Comparison of ENCODE assay signal across 1 cellular context in the genomic region with DNA sequence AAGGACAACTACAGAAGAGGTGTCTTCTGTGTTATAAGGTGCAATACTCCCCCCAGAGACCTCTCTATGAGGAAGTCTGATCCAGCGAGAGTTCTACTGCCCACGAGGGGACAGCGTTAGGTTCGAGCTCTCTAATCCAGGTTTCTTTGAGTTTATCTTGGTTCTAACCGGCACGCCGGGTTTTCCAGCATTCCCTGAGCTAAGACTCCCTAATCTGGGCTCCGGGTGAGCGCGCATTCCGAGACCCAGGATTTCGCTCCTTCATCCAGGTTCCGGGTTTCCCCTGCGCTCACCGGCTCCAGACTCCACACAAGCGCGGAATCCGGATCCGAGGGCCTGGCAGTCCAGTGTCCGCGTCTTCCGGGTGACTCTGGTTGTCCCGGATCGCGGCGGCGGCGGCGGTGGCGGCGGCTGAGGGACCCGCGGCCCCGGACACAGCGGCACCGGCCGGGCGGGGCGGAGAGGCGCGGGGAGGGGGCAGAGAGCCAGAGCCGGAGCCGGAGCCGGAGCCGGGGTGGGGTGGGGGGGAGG.
TF ChIP-seq lines count a peak whose summit lies in the region.

A gene with protein sequence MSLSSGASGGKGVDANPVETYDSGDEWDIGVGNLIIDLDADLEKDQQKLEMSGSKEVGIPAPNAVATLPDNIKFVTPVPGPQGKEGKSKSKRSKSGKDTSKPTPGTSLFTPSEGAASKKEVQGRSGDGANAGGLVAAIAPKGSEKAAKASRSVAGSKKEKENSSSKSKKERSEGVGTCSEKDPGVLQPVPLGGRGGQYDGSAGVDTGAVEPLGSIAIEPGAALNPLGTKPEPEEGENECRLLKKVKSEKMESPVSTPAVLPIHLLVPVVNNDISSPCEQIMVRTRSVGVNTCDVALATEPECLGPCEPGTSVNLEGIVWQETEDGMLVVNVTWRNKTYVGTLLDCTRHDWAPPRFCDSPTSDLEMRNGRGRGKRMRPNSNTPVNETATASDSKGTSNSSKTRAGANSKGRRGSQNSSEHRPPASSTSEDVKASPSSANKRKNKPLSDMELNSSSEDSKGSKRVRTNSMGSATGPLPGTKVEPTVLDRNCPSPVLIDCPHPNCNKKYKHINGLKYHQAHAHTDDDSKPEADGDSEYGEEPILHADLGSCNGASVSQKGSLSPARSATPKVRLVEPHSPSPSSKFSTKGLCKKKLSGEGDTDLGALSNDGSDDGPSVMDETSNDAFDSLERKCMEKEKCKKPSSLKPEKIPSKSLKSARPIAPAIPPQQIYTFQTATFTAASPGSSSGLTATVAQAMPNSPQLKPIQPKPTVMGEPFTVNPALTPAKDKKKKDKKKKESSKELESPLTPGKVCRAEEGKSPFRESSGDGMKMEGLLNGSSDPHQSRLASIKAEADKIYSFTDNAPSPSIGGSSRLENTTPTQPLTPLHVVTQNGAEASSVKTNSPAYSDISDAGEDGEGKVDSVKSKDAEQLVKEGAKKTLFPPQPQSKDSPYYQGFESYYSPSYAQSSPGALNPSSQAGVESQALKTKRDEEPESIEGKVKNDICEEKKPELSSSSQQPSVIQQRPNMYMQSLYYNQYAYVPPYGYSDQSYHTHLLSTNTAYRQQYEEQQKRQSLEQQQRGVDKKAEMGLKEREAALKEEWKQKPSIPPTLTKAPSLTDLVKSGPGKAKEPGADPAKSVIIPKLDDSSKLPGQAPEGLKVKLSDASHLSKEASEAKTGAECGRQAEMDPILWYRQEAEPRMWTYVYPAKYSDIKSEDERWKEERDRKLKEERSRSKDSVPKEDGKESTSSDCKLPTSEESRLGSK (N-terminal part only) (plus strand): TSS at position 373 of the 531 bp plus-strand sequence. CDS start 38,842 bp downstream, outside the sequence.

TF ChIP-seq in HEK293, 187 proteins besides CTCF, POLR2A, EP300 and RAD21 (continued from another document and continues in another):
- peak; percentile 86 for TF ChIP-seq ZFP69B (tag by site-specific recombination; IDR thresholded peaks at IDR 0.05)
- peak; percentile 84 for TF ChIP-seq ZBTB48 (tag by site-specific recombination; IDR thresholded peaks at IDR 0.05)
- TF ChIP-seq, protein P1, sequence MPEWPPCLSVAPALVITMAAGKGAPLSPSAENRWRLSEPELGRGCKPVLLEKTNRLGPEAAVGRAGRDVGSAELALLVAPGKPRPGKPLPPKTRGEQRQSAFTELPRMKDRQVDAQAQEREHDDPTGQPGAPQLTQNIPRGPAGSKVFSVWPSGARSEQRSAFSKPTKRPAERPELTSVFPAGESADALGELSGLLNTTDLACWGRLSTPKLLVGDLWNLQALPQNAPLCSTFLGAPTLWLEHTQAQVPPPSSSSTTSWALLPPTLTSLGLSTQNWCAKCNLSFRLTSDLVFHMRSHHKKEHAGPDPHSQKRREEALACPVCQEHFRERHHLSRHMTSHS (tag by site-specific recombination; IDR thresholded peaks at IDR 0.05): no peak
- no peak for TF ChIP-seq ZNF544 (tag by site-specific recombination; IDR thresholded peaks at IDR 0.05)
- TF ChIP-seq ZNF514 (tag by site-specific recombination; IDR thresholded peaks at IDR 0.05): no peak
- no peak for TF ChIP-seq GLI2 (tag by site-specific recombination; IDR thresholded peaks at IDR 0.05; ENCODE audit: borderline replicate concordance, low read depth)
- TF ChIP-seq, protein P2, sequence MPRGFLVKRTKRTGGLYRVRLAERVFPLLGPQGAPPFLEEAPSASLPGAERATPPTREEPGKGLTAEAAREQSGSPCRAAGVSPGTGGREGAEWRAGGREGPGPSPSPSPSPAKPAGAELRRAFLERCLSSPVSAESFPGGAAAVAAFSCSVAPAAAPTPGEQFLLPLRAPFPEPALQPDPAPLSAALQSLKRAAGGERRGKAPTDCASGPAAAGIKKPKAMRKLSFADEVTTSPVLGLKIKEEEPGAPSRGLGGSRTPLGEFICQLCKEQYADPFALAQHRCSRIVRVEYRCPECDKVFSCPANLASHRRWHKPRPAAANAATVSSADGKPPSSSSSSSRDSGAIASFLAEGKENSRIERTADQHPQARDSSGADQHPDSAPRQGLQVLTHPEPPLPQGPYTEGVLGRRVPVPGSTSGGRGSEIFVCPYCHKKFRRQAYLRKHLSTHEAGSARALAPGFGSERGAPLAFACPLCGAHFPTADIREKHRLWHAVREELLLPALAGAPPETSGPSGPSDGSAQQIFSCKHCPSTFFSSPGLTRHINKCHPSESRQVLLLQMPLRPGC (tag by site-specific recombination; IDR thresholded peaks at IDR 0.05): peak; percentile 90
- TF ChIP-seq ZNF624 (tag by site-specific recombination; IDR thresholded peaks at IDR 0.05): no peak
- TF ChIP-seq SETDB1 (IDR thresholded peaks at IDR 0.05; ENCODE audit: insufficient read length, low read length): no peak
- peak; percentile 97 for TF ChIP-seq ZNF561 (tag by site-specific recombination; IDR thresholded peaks at IDR 0.05; ENCODE audit: borderline replicate concordance)
- TF ChIP-seq, protein P3, sequence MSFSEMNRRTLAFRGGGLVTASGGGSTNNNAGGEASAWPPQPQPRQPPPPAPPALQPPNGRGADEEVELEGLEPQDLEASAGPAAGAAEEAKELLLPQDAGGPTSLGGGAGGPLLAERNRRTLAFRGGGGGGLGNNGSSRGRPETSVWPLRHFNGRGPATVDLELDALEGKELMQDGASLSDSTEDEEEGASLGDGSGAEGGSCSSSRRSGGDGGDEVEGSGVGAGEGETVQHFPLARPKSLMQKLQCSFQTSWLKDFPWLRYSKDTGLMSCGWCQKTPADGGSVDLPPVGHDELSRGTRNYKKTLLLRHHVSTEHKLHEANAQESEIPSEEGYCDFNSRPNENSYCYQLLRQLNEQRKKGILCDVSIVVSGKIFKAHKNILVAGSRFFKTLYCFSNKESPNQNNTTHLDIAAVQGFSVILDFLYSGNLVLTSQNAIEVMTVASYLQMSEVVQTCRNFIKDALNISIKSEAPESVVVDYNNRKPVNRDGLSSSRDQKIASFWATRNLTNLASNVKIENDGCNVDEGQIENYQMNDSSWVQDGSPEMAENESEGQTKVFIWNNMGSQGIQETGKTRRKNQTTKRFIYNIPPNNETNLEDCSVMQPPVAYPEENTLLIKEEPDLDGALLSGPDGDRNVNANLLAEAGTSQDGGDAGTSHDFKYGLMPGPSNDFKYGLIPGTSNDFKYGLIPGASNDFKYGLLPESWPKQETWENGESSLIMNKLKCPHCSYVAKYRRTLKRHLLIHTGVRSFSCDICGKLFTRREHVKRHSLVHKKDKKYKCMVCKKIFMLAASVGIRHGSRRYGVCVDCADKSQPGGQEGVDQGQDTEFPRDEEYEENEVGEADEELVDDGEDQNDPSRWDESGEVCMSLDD (tag by site-specific recombination; IDR thresholded peaks at IDR 0.05): 0 out of 2 replicates have a peak, but pooled peaks have one; percentile 30
- no peak for TF ChIP-seq ZNF274 (IDR thresholded peaks at IDR 0.05; ENCODE audit: low read length)
- no peak for TF ChIP-seq ZNF274 (tag by site-specific recombination; IDR thresholded peaks at IDR 0.05; ENCODE audit: borderline replicate concordance)
- TF ChIP-seq ZNF768 (tag by site-specific recombination; IDR thresholded peaks at IDR 0.05): no peak
- TF ChIP-seq SCRT2 (tag by site-specific recombination; IDR thresholded peaks at IDR 0.05): no peak
- TF ChIP-seq TRIM28 (IDR thresholded peaks at IDR 0.05; ENCODE audit: borderline replicate concordance, low read length): no peak
- peak; percentile 23; the same call in 1 of the 2 replicates for TF ChIP-seq ZFHX2 (tag by site-specific recombination; conservative IDR thresholded peaks at IDR 0.05)
- TF ChIP-seq ZNF211 (tag by site-specific recombination; IDR thresholded peaks at IDR 0.05; ENCODE audit: low read depth): no peak
- TF ChIP-seq, protein P4, sequence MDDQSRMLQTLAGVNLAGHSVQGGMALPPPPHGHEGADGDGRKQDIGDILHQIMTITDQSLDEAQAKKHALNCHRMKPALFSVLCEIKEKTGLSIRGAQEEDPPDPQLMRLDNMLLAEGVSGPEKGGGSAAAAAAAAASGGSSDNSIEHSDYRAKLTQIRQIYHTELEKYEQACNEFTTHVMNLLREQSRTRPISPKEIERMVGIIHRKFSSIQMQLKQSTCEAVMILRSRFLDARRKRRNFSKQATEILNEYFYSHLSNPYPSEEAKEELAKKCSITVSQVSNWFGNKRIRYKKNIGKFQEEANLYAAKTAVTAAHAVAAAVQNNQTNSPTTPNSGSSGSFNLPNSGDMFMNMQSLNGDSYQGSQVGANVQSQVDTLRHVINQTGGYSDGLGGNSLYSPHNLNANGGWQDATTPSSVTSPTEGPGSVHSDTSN (CRISPR knock-in tag; IDR thresholded peaks at IDR 0.05): no peak
- TF ChIP-seq, protein P5, sequence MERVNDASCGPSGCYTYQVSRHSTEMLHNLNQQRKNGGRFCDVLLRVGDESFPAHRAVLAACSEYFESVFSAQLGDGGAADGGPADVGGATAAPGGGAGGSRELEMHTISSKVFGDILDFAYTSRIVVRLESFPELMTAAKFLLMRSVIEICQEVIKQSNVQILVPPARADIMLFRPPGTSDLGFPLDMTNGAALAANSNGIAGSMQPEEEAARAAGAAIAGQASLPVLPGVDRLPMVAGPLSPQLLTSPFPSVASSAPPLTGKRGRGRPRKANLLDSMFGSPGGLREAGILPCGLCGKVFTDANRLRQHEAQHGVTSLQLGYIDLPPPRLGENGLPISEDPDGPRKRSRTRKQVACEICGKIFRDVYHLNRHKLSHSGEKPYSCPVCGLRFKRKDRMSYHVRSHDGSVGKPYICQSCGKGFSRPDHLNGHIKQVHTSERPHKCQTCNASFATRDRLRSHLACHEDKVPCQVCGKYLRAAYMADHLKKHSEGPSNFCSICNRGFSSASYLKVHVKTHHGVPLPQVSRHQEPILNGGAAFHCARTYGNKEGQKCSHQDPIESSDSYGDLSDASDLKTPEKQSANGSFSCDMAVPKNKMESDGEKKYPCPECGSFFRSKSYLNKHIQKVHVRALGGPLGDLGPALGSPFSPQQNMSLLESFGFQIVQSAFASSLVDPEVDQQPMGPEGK (tag by site-specific recombination; IDR thresholded peaks at IDR 0.05): peak; percentile 45
- no peak for TF ChIP-seq ZNF174 (tag by site-specific recombination; IDR thresholded peaks at IDR 0.05)
- TF ChIP-seq ZNF140 (tag by site-specific recombination; IDR thresholded peaks at IDR 0.05): no peak
- TF ChIP-seq HOXA7 (CRISPR knock-in tag; IDR thresholded peaks at IDR 0.05; ENCODE audit: borderline replicate concordance): no peak
- TF ChIP-seq, protein P6, sequence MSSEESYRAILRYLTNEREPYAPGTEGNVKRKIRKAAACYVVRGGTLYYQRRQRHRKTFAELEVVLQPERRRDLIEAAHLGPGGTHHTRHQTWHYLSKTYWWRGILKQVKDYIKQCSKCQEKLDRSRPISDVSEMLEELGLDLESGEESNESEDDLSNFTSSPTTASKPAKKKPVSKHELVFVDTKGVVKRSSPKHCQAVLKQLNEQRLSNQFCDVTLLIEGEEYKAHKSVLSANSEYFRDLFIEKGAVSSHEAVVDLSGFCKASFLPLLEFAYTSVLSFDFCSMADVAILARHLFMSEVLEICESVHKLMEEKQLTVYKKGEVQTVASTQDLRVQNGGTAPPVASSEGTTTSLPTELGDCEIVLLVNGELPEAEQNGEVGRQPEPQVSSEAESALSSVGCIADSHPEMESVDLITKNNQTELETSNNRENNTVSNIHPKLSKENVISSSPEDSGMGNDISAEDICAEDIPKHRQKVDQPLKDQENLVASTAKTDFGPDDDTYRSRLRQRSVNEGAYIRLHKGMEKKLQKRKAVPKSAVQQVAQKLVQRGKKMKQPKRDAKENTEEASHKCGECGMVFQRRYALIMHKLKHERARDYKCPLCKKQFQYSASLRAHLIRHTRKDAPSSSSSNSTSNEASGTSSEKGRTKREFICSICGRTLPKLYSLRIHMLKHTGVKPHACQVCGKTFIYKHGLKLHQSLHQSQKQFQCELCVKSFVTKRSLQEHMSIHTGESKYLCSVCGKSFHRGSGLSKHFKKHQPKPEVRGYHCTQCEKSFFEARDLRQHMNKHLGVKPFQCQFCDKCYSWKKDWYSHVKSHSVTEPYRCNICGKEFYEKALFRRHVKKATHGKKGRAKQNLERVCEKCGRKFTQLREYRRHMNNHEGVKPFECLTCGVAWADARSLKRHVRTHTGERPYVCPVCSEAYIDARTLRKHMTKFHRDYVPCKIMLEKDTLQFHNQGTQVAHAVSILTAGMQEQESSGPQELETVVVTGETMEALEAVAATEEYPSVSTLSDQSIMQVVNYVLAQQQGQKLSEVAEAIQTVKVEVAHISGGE (tag by site-specific recombination; conservative IDR thresholded peaks at IDR 0.05; ENCODE audit: low read depth): peak; percentile 64
- TF ChIP-seq, protein P7, sequence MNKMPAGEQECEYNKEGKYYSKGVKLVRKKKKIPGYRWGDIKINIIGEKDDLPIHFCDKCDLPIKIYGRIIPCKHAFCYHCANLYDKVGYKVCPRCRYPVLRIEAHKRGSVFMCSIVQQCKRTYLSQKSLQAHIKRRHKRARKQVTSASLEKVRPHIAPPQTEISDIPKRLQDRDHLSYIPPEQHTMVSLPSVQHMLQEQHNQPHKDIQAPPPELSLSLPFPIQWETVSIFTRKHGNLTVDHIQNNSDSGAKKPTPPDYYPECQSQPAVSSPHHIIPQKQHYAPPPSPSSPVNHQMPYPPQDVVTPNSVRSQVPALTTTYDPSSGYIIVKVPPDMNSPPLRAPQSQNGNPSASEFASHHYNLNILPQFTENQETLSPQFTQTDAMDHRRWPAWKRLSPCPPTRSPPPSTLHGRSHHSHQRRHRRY (tag by site-specific recombination; IDR thresholded peaks at IDR 0.05): no peak
- peak; percentile 86 for TF ChIP-seq SP7 (tag by site-specific recombination; IDR thresholded peaks at IDR 0.05)
- no peak for TF ChIP-seq ZNF549 (tag by site-specific recombination; IDR thresholded peaks at IDR 0.05)
- no peak for TF ChIP-seq ZNF654 (tag by site-specific recombination; IDR thresholded peaks at IDR 0.05; ENCODE audit: low read depth)
- TF ChIP-seq ZNF830 (tag by site-specific recombination; IDR thresholded peaks at IDR 0.05; ENCODE audit: low read depth): no peak
- peak; percentile 83 for TF ChIP-seq ZNF24 (tag by site-specific recombination; IDR thresholded peaks at IDR 0.05)
